1 cellular context compared by ENCODE assay signal in the genomic region with DNA sequence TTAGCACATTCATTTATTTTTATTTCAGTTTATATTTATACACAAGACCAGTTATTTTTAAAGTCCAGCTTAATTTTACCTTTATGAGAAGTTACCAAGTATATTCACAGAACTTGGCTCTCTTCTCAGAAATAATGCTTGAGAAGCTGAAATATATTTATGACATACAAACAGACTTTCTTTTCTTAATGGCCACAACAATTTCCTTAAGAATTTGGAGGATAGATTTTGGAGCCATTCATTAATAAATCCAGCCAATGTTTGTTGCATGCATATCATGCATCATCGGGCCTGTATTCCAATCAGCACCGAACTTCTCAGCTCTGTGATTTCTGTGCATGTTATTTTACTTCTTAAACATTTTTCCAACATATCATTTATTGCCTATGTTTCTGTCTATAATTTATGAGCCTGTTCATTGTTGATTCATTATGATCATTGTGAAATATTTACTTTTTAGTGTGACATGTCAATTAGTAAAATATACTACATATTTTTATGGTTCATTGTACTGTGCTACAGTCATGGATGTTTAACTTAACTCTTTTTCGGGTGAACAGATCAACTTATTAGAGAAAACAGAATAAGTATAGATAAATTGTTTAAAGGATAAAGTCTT.
TF ChIP-seq lines count a peak whose summit lies in the region.

No MANE protein-coding gene starts in this region.

TF ChIP-seq in H1, 55 proteins besides CTCF, POLR2A, EP300 and RAD21:
- TF ChIP-seq, protein P1, sequence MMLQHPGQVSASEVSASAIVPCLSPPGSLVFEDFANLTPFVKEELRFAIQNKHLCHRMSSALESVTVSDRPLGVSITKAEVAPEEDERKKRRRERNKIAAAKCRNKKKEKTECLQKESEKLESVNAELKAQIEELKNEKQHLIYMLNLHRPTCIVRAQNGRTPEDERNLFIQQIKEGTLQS (IDR thresholded peaks at IDR 0.05; ENCODE audit: insufficient read depth, low read depth, low read length) = no peak
- TF ChIP-seq ZNF274 (IDR thresholded peaks at IDR 0.05; ENCODE audit: borderline replicate concordance, extremely low read depth, low read length) = no peak
- TF ChIP-seq FOSL1 (IDR thresholded peaks at IDR 0.05; ENCODE audit: insufficient read depth, low read depth, low read length) = no peak
- TF ChIP-seq CTBP2 (IDR thresholded peaks at IDR 0.05; ENCODE audit: borderline replicate concordance, insufficient read depth, insufficient read length, low read length) = no peak
- TF ChIP-seq GABPA (IDR thresholded peaks at IDR 0.05; ENCODE audit: borderline replicate concordance, insufficient read depth, low read length) = no peak
- no peak for TF ChIP-seq NANOG (IDR thresholded peaks at IDR 0.05; ENCODE audit: insufficient read depth, low read depth, low read length, poor library complexity, severe bottlenecking)
- no peak for TF ChIP-seq SIX5 (IDR thresholded peaks at IDR 0.05; ENCODE audit: low read depth, low read length)
- no peak for TF ChIP-seq SIN3A (conservative IDR thresholded peaks at IDR 0.05 in 1 of 2, IDR thresholded peaks at IDR 0.05 in 1 of 2; ENCODE audit: low read depth in 1 of 2, low read length in 2 of 2)
- no peak for TF ChIP-seq MAFK (IDR thresholded peaks at IDR 0.05; ENCODE audit: low read depth, low read length)
- TF ChIP-seq SRF (IDR thresholded peaks at IDR 0.05; ENCODE audit: low read depth, low read length) = no peak
- TF ChIP-seq, protein P2, sequence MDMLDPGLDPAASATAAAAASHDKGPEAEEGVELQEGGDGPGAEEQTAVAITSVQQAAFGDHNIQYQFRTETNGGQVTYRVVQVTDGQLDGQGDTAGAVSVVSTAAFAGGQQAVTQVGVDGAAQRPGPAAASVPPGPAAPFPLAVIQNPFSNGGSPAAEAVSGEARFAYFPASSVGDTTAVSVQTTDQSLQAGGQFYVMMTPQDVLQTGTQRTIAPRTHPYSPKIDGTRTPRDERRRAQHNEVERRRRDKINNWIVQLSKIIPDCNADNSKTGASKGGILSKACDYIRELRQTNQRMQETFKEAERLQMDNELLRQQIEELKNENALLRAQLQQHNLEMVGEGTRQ (IDR thresholded peaks at IDR 0.05; ENCODE audit: low read length) = no peak
- TF ChIP-seq HDAC6 (IDR thresholded peaks at IDR 0.05; ENCODE audit: low read depth, low read length) = no peak
- no peak for TF ChIP-seq CHD2 (IDR thresholded peaks at IDR 0.05; ENCODE audit: low read length)
- no peak for TF ChIP-seq KDM4A (IDR thresholded peaks at IDR 0.05; ENCODE audit: low read depth, low read length, severe bottlenecking)
- no peak for TF ChIP-seq PHF8 (conservative IDR thresholded peaks at IDR 0.05; ENCODE audit: low read depth, low read length)
- no peak for TF ChIP-seq BRCA1 (IDR thresholded peaks at IDR 0.05; ENCODE audit: low read depth, low read length)
- no peak for TF ChIP-seq GTF2F1 (IDR thresholded peaks at IDR 0.05; ENCODE audit: borderline replicate concordance, low read depth, low read length)
- TF ChIP-seq SUZ12 (IDR thresholded peaks at IDR 0.05; ENCODE audit: low read length) = no peak
